ENCODE assay signal across 22 cellular contexts in the genomic region with DNA sequence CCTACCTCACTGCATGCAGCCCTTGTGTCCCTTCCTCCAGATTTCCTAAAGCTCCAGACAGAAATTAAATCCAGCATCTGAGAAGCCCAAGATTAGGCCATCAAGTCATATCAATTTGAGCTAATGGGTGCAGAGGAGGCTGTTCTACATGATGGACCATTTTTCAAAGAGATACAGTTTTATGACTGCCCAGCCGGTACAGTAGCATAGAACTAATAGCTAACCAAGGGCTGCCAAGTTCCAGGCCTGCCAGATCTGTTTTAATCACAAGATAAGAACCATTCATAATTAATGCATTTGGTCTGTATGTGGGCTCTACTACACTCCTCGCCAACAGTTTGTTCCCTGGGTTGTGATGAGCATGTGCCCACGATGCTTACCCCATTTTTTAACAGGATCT.
"Had no signal": no experiment of that assay in that cellular context is flagged by ENCODE, and none has a peak within 500 bp of the region (broad histone marks: within the 10 kb centered on the region; RNA-seq: fewer than 3 reads in every experiment).

No MANE protein-coding gene starts in this region.

- H3K27me3 ChIP-seq: brain microvascular endothelial cell, cardiac muscle cell, SJSA1 had no signal

- H3K9me3 ChIP-seq: SJSA1 had no signal

- H3K4me3 ChIP-seq: cardiac muscle cell, SJSA1 had no signal

- H3K27ac ChIP-seq: brain microvascular endothelial cell, SJSA1, VCaP had no signal

- DNase-seq: activated CD4-positive, alpha-beta memory T cell treated with anti-CD3 and anti-CD28 coated beads for 36 hours; activated CD4-positive, alpha-beta T cell treated with anti-CD3 and anti-CD28 coated beads, Interleukin-2, amount 10 ng/mL, durations not matched to agents 7 days and 5 days; activated CD4-positive, CD25-positive, alpha-beta regulatory T cell; activated CD8-positive, alpha-beta memory T cell treated with anti-CD3 and anti-CD28 coated beads for 24 hours; activated effector memory CD4-positive, alpha-beta T cell treated with anti-CD3 and anti-CD28 coated beads, Interleukin-2, amount 50 U/mL, for 16 hours; activated naive CD4-positive, alpha-beta T cell treated with Interleukin-2 at 50 U/mL for 16 hours; activated naive CD8-positive, alpha-beta T cell treated with anti-CD3 and anti-CD28 coated beads, Interleukin-2, amount 50 U/mL, for 24 hours; activated T-cell treated with anti-CD3 and anti-CD28 coated beads, Interleukin-2, amount 50 U/mL, for 4 hours; amygdala; brain microvascular endothelial cell; MM.1S; NCI-H146; NCI-H187 treated with DMSO at 0.1 percent for 48 hours; NCI-H2081 treated with DMSO at 0.1 percent for 48 hours; NCI-H446; NCI-H524; NCI-H748 treated with DMSO at 0.1 percent for 48 hours; SHP77; T-cell had no signal

- H3K36me3 ChIP-seq: brain microvascular endothelial cell, cardiac muscle cell, SJSA1 had no signal
